ENCODE assay signal across 18 cellular contexts in genomic region chr10:4046030-4046429, GRCh38.
DNase-seq lines count a peak whose midpoint lies in the region; ATAC-seq, FAIRE-seq and TF ChIP-seq lines count a peak whose summit lies in the region.
"Had no signal": no experiment of that assay in that cellular context is flagged by ENCODE, and none has a peak within 500 bp of the region (broad histone marks: within the 10 kb centered on the region; RNA-seq: fewer than 3 reads in every experiment).

No MANE protein-coding gene starts in this region.

- peaks cover 14% of the 10 kb centered on the region for H3K36me3 Mint-ChIP-seq in activated CD8-positive, alpha-beta memory T cell treated with anti-CD3 and anti-CD28 coated beads, Interleukin-2, amount 10 ng/mL, durations not matched to agents 7 days and 5 days

- CTCF ChIA-PET in activated CD8-positive, alpha-beta memory T cell treated with anti-CD3 and anti-CD28 coated beads, Interleukin-2, amount 10 ng/mL, durations not matched to agents 7 days and 5 days (lab: Charles Lee), result no interaction called here

- no peak for TF ChIP-seq POLR2A in GM12891 (IDR thresholded peaks at IDR 0.05; ENCODE audit: low read depth, low read length)

- H3K9me3 Mint-ChIP-seq in activated CD8-positive, alpha-beta memory T cell treated with anti-CD3 and anti-CD28 coated beads, Interleukin-2, amount 10 ng/mL, durations not matched to agents 7 days and 5 days (ENCODE audit: low read depth), result peaks cover 13% of the 10 kb centered on the region

- no peaks in the 10 kb centered on the region for H3K27me3 Mint-ChIP-seq in activated CD8-positive, alpha-beta memory T cell treated with anti-CD3 and anti-CD28 coated beads, Interleukin-2, amount 10 ng/mL, durations not matched to agents 7 days and 5 days
- H3K27me3 Mint-ChIP-seq: activated CD4-positive, alpha-beta memory T cell treated with anti-CD3 and anti-CD28 coated beads for 36 hours had no signal

- no peak overlapping the region for H3K27ac Mint-ChIP-seq in activated CD8-positive, alpha-beta memory T cell treated with anti-CD3 and anti-CD28 coated beads, Interleukin-2, amount 10 ng/mL, durations not matched to agents 7 days and 5 days
- H3K27ac Mint-ChIP-seq: activated CD4-positive, alpha-beta memory T cell treated with anti-CD3 and anti-CD28 coated beads for 36 hours; activated naive CD8-positive, alpha-beta T cell treated with anti-CD3 and anti-CD28 coated beads for 36 hours; activated T-cell treated with anti-CD3 and anti-CD28 coated beads, Interleukin-2, amount 50 U/mL, for 72 hours had no signal

- no peak overlapping the region for H3K4me3 Mint-ChIP-seq in activated CD8-positive, alpha-beta memory T cell treated with anti-CD3 and anti-CD28 coated beads, Interleukin-2, amount 10 ng/mL, durations not matched to agents 7 days and 5 days
- H3K4me3 Mint-ChIP-seq: activated CD4-positive, alpha-beta memory T cell treated with anti-CD3 and anti-CD28 coated beads for 36 hours; activated naive CD8-positive, alpha-beta T cell treated with anti-CD3 and anti-CD28 coated beads for 36 hours; activated T-cell treated with anti-CD3 and anti-CD28 coated beads, Interleukin-2, amount 50 U/mL, for 72 hours had no signal

- no peaks in the 10 kb centered on the region for H3K4me1 Mint-ChIP-seq in activated CD8-positive, alpha-beta memory T cell treated with anti-CD3 and anti-CD28 coated beads, Interleukin-2, amount 10 ng/mL, durations not matched to agents 7 days and 5 days
- H3K4me1 Mint-ChIP-seq: activated naive CD8-positive, alpha-beta T cell treated with anti-CD3 and anti-CD28 coated beads for 36 hours had no signal

- no peak for DNase-seq in GM12891 (ENCODE audit: insufficient read length, low spot score)
- DNase-seq in medulla oblongata (ENCODE audit: extremely low spot score), result peak; percentile 60
- no peak for DNase-seq in activated CD8-positive, alpha-beta memory T cell treated with anti-CD3 and anti-CD28 coated beads, Interleukin-2, amount 10 ng/mL, durations not matched to agents 7 days and 5 days
- DNase-seq in urothelium cell line (ENCODE audit: low spot score), result no peak
- no peak for DNase-seq in activated T-cell treated with anti-CD3 and anti-CD28 coated beads for 4 hours
- DNase-seq: activated CD4-positive, alpha-beta memory T cell treated with anti-CD3 and anti-CD28 coated beads for 36 hours; activated naive CD8-positive, alpha-beta T cell treated with anti-CD3 and anti-CD28 coated beads for 36 hours; activated T-cell treated with anti-CD3 and anti-CD28 coated beads, Interleukin-2, amount 50 U/mL, for 72 hours; dermis blood vessel endothelial cell; EL; glutamatergic neuron; H7; mesendoderm had no signal

- no peak for FAIRE-seq in GM12891 (lab: Jason Lieb, UNC)
- FAIRE-seq in urothelium cell line (lab: Jason Lieb, UNC), result no peak
- FAIRE-seq: GM12892, islet of Langerhans had no signal

- peak; percentile 81 for ATAC-seq in GM19463 (IDR thresholded peaks at IDR 0.05; ENCODE audit: unreplicated experiment)
- ATAC-seq in HG03175 (IDR thresholded peaks at IDR 0.05; ENCODE audit: unreplicated experiment), result peak; percentile 65
- no peak for ATAC-seq in GM21360 (IDR thresholded peaks at IDR 0.05; ENCODE audit: unreplicated experiment)
- no peak for ATAC-seq in activated CD8-positive, alpha-beta memory T cell treated with anti-CD3 and anti-CD28 coated beads, Interleukin-2, amount 10 ng/mL, durations not matched to agents 7 days and 5 days
- ATAC-seq: activated T-cell treated with anti-CD3 and anti-CD28 coated beads, Interleukin-2, amount 50 U/mL, for 72 hours had no signal

TF ChIP-seq in GM12891, 5 proteins besides CTCF, POLR2A, EP300 and RAD21:
- TF ChIP-seq PAX5 (IDR thresholded peaks at IDR 0.05; ENCODE audit: insufficient read depth, low read length, severe bottlenecking) (no peak), POU2F2 (IDR thresholded peaks at IDR 0.05; ENCODE audit: low read depth, low read length) (no peak), SPI1 (IDR thresholded peaks at IDR 0.05; ENCODE audit: low read depth, low read length) (peak; percentile 47), TAF1 (IDR thresholded peaks at IDR 0.05; ENCODE audit: low read depth, low read length) (no peak)
TF ChIP-seq in GM12891: peak in this region for 1.

Comparison
In these comparisons a context has a peak if more than half of its experiments do, and no peak if none do; other contexts are left out.
1. ATAC-seq: peak in GM19463 (single experiment) and HG03175 (single experiment); none in GM21360 (single experiment) and activated CD8-positive, alpha-beta memory T cell treated with anti-CD3 and anti-CD28 coated beads, Interleukin-2, amount 10 ng/mL, durations not matched to agents 7 days and 5 days (single experiment).